In genomic region chr10:43925793-43926192, GRCh38 we compare ENCODE assay signal across 18 cellular contexts.
DNase-seq lines count a peak whose midpoint lies in the region; TF ChIP-seq lines count a peak whose summit lies in the region.
"Had no signal": no experiment of that assay in that cellular context is flagged by ENCODE, and none has a peak within 500 bp of the region (broad histone marks: within the 10 kb centered on the region; RNA-seq: fewer than 3 reads in every experiment).

No MANE protein-coding gene starts in this region.

- peaks cover 6% of the 10 kb centered on the region for H3K4me1 Mint-ChIP-seq in osteocyte (ENCODE audit: unreplicated experiment)
- H3K4me1 Mint-ChIP-seq: CD14-positive monocyte; CD4-positive, alpha-beta memory T cell had no signal

- H3K36me3 Mint-ChIP-seq in osteocyte (ENCODE audit: unreplicated experiment) = no peaks in the 10 kb centered on the region
- H3K36me3 Mint-ChIP-seq: CD14-positive monocyte; CD4-positive, alpha-beta memory T cell had no signal

- H4K20me1 ChIP-seq in hepatocyte (ENCODE audit: insufficient read depth, poor library complexity, severe bottlenecking) (no peaks in the 10 kb centered on the region), Karpas-422 (ENCODE audit: insufficient read depth, low read depth, low read length) (no peaks in the 10 kb centered on the region)
- H4K20me1 ChIP-seq: BLaER1 had no signal

- TF ChIP-seq CTCF in coronary artery (IDR thresholded peaks at IDR 0.05) (no peak), hepatocyte (IDR thresholded peaks at IDR 0.05; ENCODE audit: poor library complexity) (no peak), osteocyte (IDR thresholded peaks at IDR 0.05) (no peak)

- H3K27ac Mint-ChIP-seq in osteocyte (ENCODE audit: unreplicated experiment) = no peak overlapping the region
- H3K27ac Mint-ChIP-seq: CD14-positive monocyte; CD4-positive, alpha-beta memory T cell had no signal

- peaks cover 6% of the 10 kb centered on the region for H3K27me3 Mint-ChIP-seq in osteocyte (ENCODE audit: unreplicated experiment)

- no peaks in the 10 kb centered on the region for H3K9me3 Mint-ChIP-seq in osteocyte (ENCODE audit: unreplicated experiment)

- H3K4me2 ChIP-seq in hepatocyte (no peak overlapping the region), Karpas-422 (ENCODE audit: low read depth, low read length, poor library complexity, severe bottlenecking) (no peak overlapping the region)
- H3K4me2 ChIP-seq: BLaER1 had no signal

- DNase-seq in coronary artery (ENCODE audit: low spot score) (peak; percentile 19), hepatocyte (ENCODE audit: low spot score) (peak; percentile 1), osteocyte (ENCODE audit: extremely low spot score, unreplicated experiment) (peak; percentile 34), SIG-M5 treated with dmso at 0.1 percent for 504 hours (lab: John Stamatoyannopoulos, UW; ENCODE audit: unreplicated experiment) (no peak), Karpas-422 (no peak), NCI-H2107 treated with DMSO at 0.1 percent for 48 hours (lab: John Stamatoyannopoulos, UW; ENCODE audit: unreplicated experiment) (no peak), HuH-7 (ENCODE audit: low spot score) (no peak)
- DNase-seq: CD4-positive, alpha-beta memory T cell; DMS79 treated with DMSO at 0.1 percent for 48 hours; GF-D8; GM23248; IMR-90 had no signal

- H3K27me3 ChIP-seq in hepatocyte (no peaks in the 10 kb centered on the region), Karpas-422 (ENCODE audit: low read length) (no peaks in the 10 kb centered on the region)
- H3K27me3 ChIP-seq: BLaER1 had no signal

- H3K9me2 ChIP-seq in hepatocyte (replicated peaks; ENCODE audit: insufficient read depth) = no peaks in the 10 kb centered on the region
- no peaks in the 10 kb centered on the region for H3K9me2 ChIP-seq in Karpas-422 (replicated peaks; ENCODE audit: insufficient read depth, low read length)

- H2AFZ ChIP-seq in hepatocyte (no peak overlapping the region), Karpas-422 (ENCODE audit: low read length) (no peak overlapping the region)
- H2AFZ ChIP-seq: GM23248 had no signal

- H3K79me2 ChIP-seq in hepatocyte (no peaks in the 10 kb centered on the region), Karpas-422 (ENCODE audit: low read length) (no peaks in the 10 kb centered on the region)

- H3K4me3 ChIP-seq in coronary artery = no peak overlapping the region
- H3K4me3 ChIP-seq in hepatocyte = no peak overlapping the region
- no peak overlapping the region for H3K4me3 ChIP-seq in Karpas-422 (ENCODE audit: low read length)
- H3K4me3 ChIP-seq: BLaER1, GM12878, GM23248, HAP-1, K562 had no signal

- H3K4me3 Mint-ChIP-seq in osteocyte (ENCODE audit: unreplicated experiment) = no peak overlapping the region
- H3K4me3 Mint-ChIP-seq: CD14-positive monocyte; CD4-positive, alpha-beta memory T cell had no signal

- 90% methylated on average over 7 of the region's 7 CpGs for WGBS in hepatocyte (ENCODE audit: low lambda C conversion rate, missing lambda C conversion rate)

- no peaks in the 10 kb centered on the region for H3K9me3 ChIP-seq in hepatocyte (ENCODE audit: low read depth)
- H3K9me3 ChIP-seq in Karpas-422 (ENCODE audit: low read length) = no peaks in the 10 kb centered on the region
- H3K9me3 ChIP-seq: BLaER1, HAP-1 had no signal

- H3K9ac ChIP-seq in Karpas-422 (ENCODE audit: low read length) = no peak overlapping the region
- H3K9ac ChIP-seq: BLaER1, GM23248 had no signal

- H3K36me3 ChIP-seq in hepatocyte (replicated peaks; ENCODE audit: insufficient read depth, low read depth) (no peaks in the 10 kb centered on the region), Karpas-422 (ENCODE audit: insufficient read depth, low read length) (no peaks in the 10 kb centered on the region)
- H3K36me3 ChIP-seq: BLaER1, HAP-1 had no signal

- no peaks in the 10 kb centered on the region for H3K4me1 ChIP-seq in hepatocyte (ENCODE audit: insufficient read depth)
- peaks cover 60% of the 10 kb centered on the region for H3K4me1 ChIP-seq in Karpas-422 (ENCODE audit: low read length)
- H3K4me1 ChIP-seq: HAP-1 had no signal

- H3K27ac ChIP-seq in coronary artery = no peak overlapping the region
- no peak overlapping the region for H3K27ac ChIP-seq in hepatocyte
- H3K27ac ChIP-seq in Karpas-422 (ENCODE audit: low read length) = no peak overlapping the region
- H3K27ac ChIP-seq: BLaER1, GM23248, HL-60 had no signal

Comparison
In these comparisons a context has a peak if more than half of its experiments do, and no peak if none do; other contexts are left out.
1. DNase-seq: peak in coronary artery (single experiment), hepatocyte (single experiment) and osteocyte (single experiment); none in SIG-M5 treated with dmso at 0.1 percent for 504 hours (single experiment), Karpas-422 (single experiment), NCI-H2107 treated with DMSO at 0.1 percent for 48 hours (single experiment) and HuH-7 (single experiment).